In the genomic region with DNA sequence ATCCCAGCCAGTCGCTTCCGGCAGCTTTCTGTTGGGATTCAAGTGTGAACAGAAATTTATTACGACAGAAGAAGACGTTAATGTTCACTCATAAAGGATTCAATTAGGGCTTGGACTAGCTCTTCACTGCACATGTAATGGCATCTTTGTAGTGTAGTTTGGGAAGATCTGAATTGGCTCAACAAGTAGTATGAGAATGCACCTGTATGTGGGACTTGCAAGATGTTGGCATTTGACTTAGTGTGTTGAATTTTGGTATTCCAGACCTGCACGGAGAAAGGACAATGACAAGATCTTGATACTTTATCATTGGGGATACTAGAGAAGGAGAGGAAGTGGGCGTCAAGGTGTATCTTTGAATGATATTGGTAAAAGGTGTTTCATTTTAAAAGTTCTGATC, we compare ENCODE assay signal across 1 cellular context.
TF ChIP-seq lines count a peak whose summit lies in the region.

No MANE protein-coding gene starts in this region.

TF ChIP-seq in H1, 55 proteins besides CTCF, POLR2A, EP300 and RAD21 (continued from another document):
- TF ChIP-seq GTF2F1 (IDR thresholded peaks at IDR 0.05; ENCODE audit: borderline replicate concordance, low read depth, low read length) (no peak), RBBP5 (IDR thresholded peaks at IDR 0.05; ENCODE audit: borderline replicate concordance, low read depth, low read length) (no peak), BRCA1 (IDR thresholded peaks at IDR 0.05; ENCODE audit: low read depth, low read length) (no peak), CHD2 (IDR thresholded peaks at IDR 0.05; ENCODE audit: low read length) (no peak), TEAD4 (IDR thresholded peaks at IDR 0.05; ENCODE audit: low read depth, low read length) (no peak), BACH1 (IDR thresholded peaks at IDR 0.05; ENCODE audit: low read length) (no peak), CEBPB (IDR thresholded peaks at IDR 0.05; ENCODE audit: low read depth, low read length) (no peak)
